25 cellular contexts compared by ENCODE assay signal in genomic region chr17:40832840-40833239, GRCh38. TPM values are rescaled to one million over a fixed set of nuclear protein-coding genes. Genes with fewer than 3 reads are reported as not detected.
"Had no signal": no experiment of that assay in that cellular context is flagged by ENCODE, and none has a peak within 500 bp of the region (broad histone marks: within the 10 kb centered on the region; RNA-seq: fewer than 3 reads in every experiment).

No MANE protein-coding gene starts in this region.

- H3K9me3 ChIP-seq: esophagus squamous epithelium, mucosa of descending colon, pancreas, upper lobe of left lung had no signal

- H3K4me3 ChIP-seq: esophagus squamous epithelium, mucosa of descending colon, pancreas, upper lobe of left lung had no signal

- H3K27ac ChIP-seq: esophagus squamous epithelium, pancreas, upper lobe of left lung had no signal

- H3K27me3 ChIP-seq: esophagus squamous epithelium, pancreas, upper lobe of left lung had no signal

- H3K27ac Mint-ChIP-seq: activated CD8-positive, alpha-beta T cell treated with anti-CD3 and anti-CD28 coated beads, Interleukin-2, amount 10 ng/mL, durations not matched to agents 7 days and 5 days; activated naive CD8-positive, alpha-beta T cell treated with anti-CD3 and anti-CD28 coated beads for 36 hours; memory B cell had no signal

- DNase-seq: activated CD4-positive, alpha-beta T cell treated with anti-CD3 and anti-CD28 coated beads for 4 hours; activated CD8-positive, alpha-beta memory T cell treated with anti-CD3 and anti-CD28 coated beads, Interleukin-2, amount 50 U/mL, for 48 hours; activated CD8-positive, alpha-beta T cell treated with anti-CD3 and anti-CD28 coated beads, Interleukin-2, amount 10 ng/mL, durations not matched to agents 7 days and 5 days; activated gamma-delta T cell; activated naive CD8-positive, alpha-beta T cell treated with anti-CD3 and anti-CD28 coated beads for 36 hours; activated T-cell treated with anti-CD3 and anti-CD28 coated beads, Interleukin-2, amount 50 U/mL, for 72 hours; amygdala; effector CD8-positive, alpha-beta T cell; esophagus squamous epithelium; hypothalamus; left ventricle myocardium superior; mucosa of descending colon; naive thymus-derived CD4-positive, alpha-beta T cell; pancreas; stimulated activated naive CD8-positive, alpha-beta T cell treated with anti-CD3 and anti-CD28 coated beads, Interleukin-15, Interleukin-2, amounts not matched to agents 100 U/mL and 50 U/mL, for 24 hours; T-helper 2 cell; upper lobe of left lung had no signal

- H3K4me3 Mint-ChIP-seq: activated CD8-positive, alpha-beta T cell treated with anti-CD3 and anti-CD28 coated beads, Interleukin-2, amount 10 ng/mL, durations not matched to agents 7 days and 5 days; activated naive CD8-positive, alpha-beta T cell treated with anti-CD3 and anti-CD28 coated beads for 36 hours; activated T-cell treated with anti-CD3 and anti-CD28 coated beads, Interleukin-2, amount 50 U/mL, for 72 hours; central memory CD8-positive, alpha-beta T cell; memory B cell; naive thymus-derived CD4-positive, alpha-beta T cell had no signal

- H3K27me3 Mint-ChIP-seq: activated naive CD8-positive, alpha-beta T cell treated with anti-CD3 and anti-CD28 coated beads for 36 hours; central memory CD8-positive, alpha-beta T cell; naive thymus-derived CD4-positive, alpha-beta T cell had no signal

- H3K4me1 ChIP-seq: esophagus squamous epithelium, pancreas, upper lobe of left lung had no signal

- H3K9me3 Mint-ChIP-seq: activated naive CD8-positive, alpha-beta T cell treated with anti-CD3 and anti-CD28 coated beads for 36 hours; activated T-cell treated with anti-CD3 and anti-CD28 coated beads, Interleukin-2, amount 50 U/mL, for 72 hours; brain; central memory CD8-positive, alpha-beta T cell had no signal

- ATAC-seq: activated CD8-positive, alpha-beta T cell treated with anti-CD3 and anti-CD28 coated beads, Interleukin-2, amount 10 ng/mL, durations not matched to agents 7 days and 5 days; activated T-cell treated with anti-CD3 and anti-CD28 coated beads, Interleukin-2, amount 50 U/mL, for 72 hours; left ventricle myocardium superior; mucosa of descending colon; naive thymus-derived CD4-positive, alpha-beta T cell; pancreas; sciatic nerve; stimulated activated naive CD8-positive, alpha-beta T cell treated with anti-CD3 and anti-CD28 coated beads, Interleukin-15, Interleukin-2, amounts not matched to agents 100 U/mL and 50 U/mL, for 24 hours had no signal

RNA-seq across cellular contexts. Expression of gene KRT28, which starts 33.1 kb away (rescaled TPM):
- total RNA-seq: activated CD8-positive, alpha-beta T cell treated with anti-CD3 and anti-CD28 coated beads, Interleukin-2, amount 10 ng/mL, durations not matched to agents 7 days and 5 days; activated naive CD8-positive, alpha-beta T cell treated with anti-CD3 and anti-CD28 coated beads for 36 hours; activated T-cell treated with anti-CD3 and anti-CD28 coated beads, Interleukin-2, amount 50 U/mL, for 72 hours; endothelial cell of umbilical vein; esophagus squamous epithelium; fibroblast of villous mesenchyme; glomerular endothelial cell; kidney epithelial cell; left ventricle myocardium superior; mucosa of descending colon; naive thymus-derived CD4-positive, alpha-beta T cell; pancreas; sciatic nerve; upper lobe of left lung had no signal

RNA-seq across cellular contexts. Expression of gene KRT12, which starts 34.2 kb away (rescaled TPM):
- total RNA-seq: activated CD8-positive, alpha-beta T cell treated with anti-CD3 and anti-CD28 coated beads, Interleukin-2, amount 10 ng/mL, durations not matched to agents 7 days and 5 days; activated naive CD8-positive, alpha-beta T cell treated with anti-CD3 and anti-CD28 coated beads for 36 hours; activated T-cell treated with anti-CD3 and anti-CD28 coated beads, Interleukin-2, amount 50 U/mL, for 72 hours; endothelial cell of umbilical vein; esophagus squamous epithelium; fibroblast of villous mesenchyme; glomerular endothelial cell; kidney epithelial cell; left ventricle myocardium superior; naive thymus-derived CD4-positive, alpha-beta T cell; pancreas; sciatic nerve; upper lobe of left lung had no signal

RNA-seq across cellular contexts. Expression of gene KRT27, which starts 50.5 kb away (rescaled TPM):
- total RNA-seq: activated CD8-positive, alpha-beta T cell treated with anti-CD3 and anti-CD28 coated beads, Interleukin-2, amount 10 ng/mL, durations not matched to agents 7 days and 5 days; activated naive CD8-positive, alpha-beta T cell treated with anti-CD3 and anti-CD28 coated beads for 36 hours; activated T-cell treated with anti-CD3 and anti-CD28 coated beads, Interleukin-2, amount 50 U/mL, for 72 hours; endothelial cell of umbilical vein; esophagus squamous epithelium; fibroblast of villous mesenchyme; glomerular endothelial cell; kidney epithelial cell; left ventricle myocardium superior; mucosa of descending colon; naive thymus-derived CD4-positive, alpha-beta T cell; pancreas had no signal

RNA-seq across cellular contexts. Expression of gene KRT20, which starts 52.2 kb away (rescaled TPM):
- total RNA-seq: activated CD8-positive, alpha-beta T cell treated with anti-CD3 and anti-CD28 coated beads, Interleukin-2, amount 10 ng/mL, durations not matched to agents 7 days and 5 days; activated naive CD8-positive, alpha-beta T cell treated with anti-CD3 and anti-CD28 coated beads for 36 hours; activated T-cell treated with anti-CD3 and anti-CD28 coated beads, Interleukin-2, amount 50 U/mL, for 72 hours; endothelial cell of umbilical vein; esophagus squamous epithelium; fibroblast of villous mesenchyme; glomerular endothelial cell; kidney epithelial cell; left ventricle myocardium superior; naive thymus-derived CD4-positive, alpha-beta T cell; sciatic nerve had no signal
